Comparison of ENCODE assay signal across 9 cellular contexts in the genomic region with DNA sequence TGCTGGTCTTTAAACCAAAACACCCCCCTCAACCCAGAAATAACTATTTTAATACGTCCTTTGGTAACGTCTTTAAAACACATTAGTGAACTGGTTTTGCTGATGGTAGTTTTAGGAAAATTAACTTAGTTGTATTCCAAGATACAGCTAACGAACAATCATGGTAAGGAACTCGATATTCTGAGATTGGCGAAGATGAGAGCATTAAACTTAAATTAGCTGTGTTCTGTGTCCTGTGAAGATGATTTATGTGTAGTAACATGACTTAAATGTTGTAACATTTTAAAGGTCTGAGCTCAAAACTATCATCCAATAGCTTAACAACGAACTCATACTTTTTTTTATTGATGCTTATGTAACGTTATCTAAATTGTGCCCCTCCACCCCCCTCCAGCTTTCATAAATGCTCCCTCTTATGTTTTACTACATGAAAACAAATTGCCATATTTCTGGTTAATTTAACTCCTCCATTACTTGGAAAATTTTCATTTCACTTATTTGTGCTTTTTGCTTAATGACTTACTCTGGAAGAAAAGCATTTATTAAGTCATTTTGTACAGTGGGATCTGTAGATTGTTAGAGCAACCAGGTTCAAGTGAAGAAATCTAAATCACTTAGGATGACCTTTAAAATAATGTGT. TPM values are rescaled to one million over a fixed set of nuclear protein-coding genes. Genes with fewer than 3 reads are reported as not detected.
DNase-seq lines count a peak whose midpoint lies in the region; ATAC-seq lines count a peak whose summit lies in the region.
"Had no signal": no experiment of that assay in that cellular context is flagged by ENCODE, and none has a peak within 500 bp of the region (broad histone marks: within the 10 kb centered on the region; RNA-seq: fewer than 3 reads in every experiment).

No MANE protein-coding gene starts in this region.

- H3K4me3 Mint-ChIP-seq in stimulated activated naive CD8-positive, alpha-beta T cell treated with anti-CD3 and anti-CD28 coated beads, Interleukin-15, Interleukin-2, amounts not matched to agents 100 ng/mL and 50 ng/mL, for 24 hours, result peak overlapping the region; percentile 67
- H3K4me3 Mint-ChIP-seq in natural killer cell treated with Interleukin-12 subunit alpha and Interleukin-12 subunit beta and Interleukin-15 and Interleukin-18, amount 100 ng/mL, for 72 hours, result peak overlapping the region; percentile 70

- ATAC-seq in stimulated activated naive CD8-positive, alpha-beta T cell treated with anti-CD3 and anti-CD28 coated beads, Interleukin-15, Interleukin-2, amounts not matched to agents 100 U/mL and 50 U/mL, for 24 hours, result no peak
- no peak for ATAC-seq in natural killer cell treated with Interleukin-12 subunit alpha and Interleukin-12 subunit beta and Interleukin-15 and Interleukin-18, amount 100 ng/mL, for 72 hours
- ATAC-seq in HG03139 (IDR thresholded peaks at IDR 0.05; ENCODE audit: unreplicated experiment), result no peak

- no peaks in the 10 kb centered on the region for H3K9me3 Mint-ChIP-seq in stimulated activated naive CD8-positive, alpha-beta T cell treated with anti-CD3 and anti-CD28 coated beads, Interleukin-15, Interleukin-2, amounts not matched to agents 100 ng/mL and 50 ng/mL, for 24 hours
- no peaks in the 10 kb centered on the region for H3K9me3 Mint-ChIP-seq in natural killer cell treated with Interleukin-12 subunit alpha and Interleukin-12 subunit beta and Interleukin-15 and Interleukin-18, amount 100 ng/mL, for 72 hours

- no peak for DNase-seq in stimulated activated naive CD8-positive, alpha-beta T cell treated with anti-CD3 and anti-CD28 coated beads, Interleukin-15, Interleukin-2, amounts not matched to agents 100 U/mL and 50 U/mL, for 24 hours
- DNase-seq in cerebellar cortex (ENCODE audit: low spot score) (peak; percentile 8), H4 (ENCODE audit: low spot score) (no peak), NCI-H1048 (lab: John Stamatoyannopoulos, UW) (no peak)
- no peak for DNase-seq in natural killer cell treated with Interleukin-12 subunit alpha and Interleukin-12 subunit beta and Interleukin-15 and Interleukin-18, amount 100 ng/mL, for 72 hours (ENCODE audit: low spot score)
- DNase-seq in activated CD4-positive, CD25-positive, alpha-beta regulatory T cell (lab: John Stamatoyannopoulos, UW), result no peak
- DNase-seq: NCI-H2107 had no signal

- no peaks in the 10 kb centered on the region for H3K36me3 Mint-ChIP-seq in stimulated activated naive CD8-positive, alpha-beta T cell treated with anti-CD3 and anti-CD28 coated beads, Interleukin-15, Interleukin-2, amounts not matched to agents 100 ng/mL and 50 ng/mL, for 24 hours (ENCODE audit: low read depth)
- H3K36me3 Mint-ChIP-seq in natural killer cell treated with Interleukin-12 subunit alpha and Interleukin-12 subunit beta and Interleukin-15 and Interleukin-18, amount 100 ng/mL, for 72 hours, result no peaks in the 10 kb centered on the region

- H3K4me1 Mint-ChIP-seq in stimulated activated naive CD8-positive, alpha-beta T cell treated with anti-CD3 and anti-CD28 coated beads, Interleukin-15, Interleukin-2, amounts not matched to agents 100 ng/mL and 50 ng/mL, for 24 hours (ENCODE audit: low read depth), result peaks cover 13% of the 10 kb centered on the region
- H3K4me1 Mint-ChIP-seq in natural killer cell treated with Interleukin-12 subunit alpha and Interleukin-12 subunit beta and Interleukin-15 and Interleukin-18, amount 100 ng/mL, for 72 hours (ENCODE audit: low read depth in 2 of 2), result peaks cover 0 to 13% of the 10 kb centered on the region in 2 donors

- H3K27me3 Mint-ChIP-seq in stimulated activated naive CD8-positive, alpha-beta T cell treated with anti-CD3 and anti-CD28 coated beads, Interleukin-15, Interleukin-2, amounts not matched to agents 100 ng/mL and 50 ng/mL, for 24 hours, result peaks cover 59% of the 10 kb centered on the region
- H3K27me3 Mint-ChIP-seq in natural killer cell treated with Interleukin-12 subunit alpha and Interleukin-12 subunit beta and Interleukin-15 and Interleukin-18, amount 100 ng/mL, for 72 hours, result peaks cover 48 to 69% of the 10 kb centered on the region in 2 donors

- H3K27ac Mint-ChIP-seq in stimulated activated naive CD8-positive, alpha-beta T cell treated with anti-CD3 and anti-CD28 coated beads, Interleukin-15, Interleukin-2, amounts not matched to agents 100 ng/mL and 50 ng/mL, for 24 hours, result no peak overlapping the region
- H3K27ac Mint-ChIP-seq in natural killer cell treated with Interleukin-12 subunit alpha and Interleukin-12 subunit beta and Interleukin-15 and Interleukin-18, amount 100 ng/mL, for 72 hours, result no peak overlapping the region

RNA-seq across cellular contexts. Expression of gene SDK1, which starts 1.7 kb away (rescaled TPM):
- total RNA-seq in natural killer cell treated with Interleukin-12 subunit alpha and Interleukin-12 subunit beta and Interleukin-15 and Interleukin-18, amount 100 ng/mL, for 72 hours, result under 1 TPM; 0.20 to 0.40 TPM
- total RNA-seq in H4 (2014; rRNA removed; shearing (Covaris generic)), result 5.1 and 7.4 TPM in 2 replicates
